Comparison of ENCODE assay signal across 1 cellular context in the genomic region with DNA sequence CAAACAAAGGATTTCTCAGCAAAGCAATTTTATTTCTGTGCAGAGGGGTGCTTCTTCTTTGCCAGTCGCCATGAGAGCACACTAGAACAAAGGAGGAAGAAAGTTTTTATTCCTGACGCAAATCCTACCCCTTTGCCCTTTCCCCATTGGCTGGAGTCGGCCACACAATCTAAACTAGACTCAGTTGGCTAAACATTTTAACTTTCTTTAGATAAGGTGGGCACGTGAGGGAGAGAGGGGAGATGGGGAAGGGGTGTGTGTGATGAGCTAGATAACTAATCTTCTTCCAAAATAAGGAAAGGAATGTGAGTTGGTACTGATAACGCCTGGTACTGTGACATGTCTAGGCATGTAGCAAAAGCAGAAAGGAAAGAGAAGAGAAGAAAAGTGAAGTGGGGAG.
TF ChIP-seq lines count a peak whose summit lies in the region.

No MANE protein-coding gene starts in this region.

TF ChIP-seq in GM23338, 12 proteins besides CTCF, POLR2A, EP300 and RAD21:
- TF ChIP-seq JUNB (IDR thresholded peaks at IDR 0.05; ENCODE audit: unreplicated experiment) (no peak), EZH2 (IDR thresholded peaks at IDR 0.05; ENCODE audit: low read depth, unreplicated experiment) (no peak), ZNF331 (CRISPR knock-in tag; IDR thresholded peaks at IDR 0.05; ENCODE audit: low read depth) (no peak), CREB1 (CRISPR knock-in tag; IDR thresholded peaks at IDR 0.05; ENCODE audit: low read depth) (no peak)
- TF ChIP-seq, protein P1, sequence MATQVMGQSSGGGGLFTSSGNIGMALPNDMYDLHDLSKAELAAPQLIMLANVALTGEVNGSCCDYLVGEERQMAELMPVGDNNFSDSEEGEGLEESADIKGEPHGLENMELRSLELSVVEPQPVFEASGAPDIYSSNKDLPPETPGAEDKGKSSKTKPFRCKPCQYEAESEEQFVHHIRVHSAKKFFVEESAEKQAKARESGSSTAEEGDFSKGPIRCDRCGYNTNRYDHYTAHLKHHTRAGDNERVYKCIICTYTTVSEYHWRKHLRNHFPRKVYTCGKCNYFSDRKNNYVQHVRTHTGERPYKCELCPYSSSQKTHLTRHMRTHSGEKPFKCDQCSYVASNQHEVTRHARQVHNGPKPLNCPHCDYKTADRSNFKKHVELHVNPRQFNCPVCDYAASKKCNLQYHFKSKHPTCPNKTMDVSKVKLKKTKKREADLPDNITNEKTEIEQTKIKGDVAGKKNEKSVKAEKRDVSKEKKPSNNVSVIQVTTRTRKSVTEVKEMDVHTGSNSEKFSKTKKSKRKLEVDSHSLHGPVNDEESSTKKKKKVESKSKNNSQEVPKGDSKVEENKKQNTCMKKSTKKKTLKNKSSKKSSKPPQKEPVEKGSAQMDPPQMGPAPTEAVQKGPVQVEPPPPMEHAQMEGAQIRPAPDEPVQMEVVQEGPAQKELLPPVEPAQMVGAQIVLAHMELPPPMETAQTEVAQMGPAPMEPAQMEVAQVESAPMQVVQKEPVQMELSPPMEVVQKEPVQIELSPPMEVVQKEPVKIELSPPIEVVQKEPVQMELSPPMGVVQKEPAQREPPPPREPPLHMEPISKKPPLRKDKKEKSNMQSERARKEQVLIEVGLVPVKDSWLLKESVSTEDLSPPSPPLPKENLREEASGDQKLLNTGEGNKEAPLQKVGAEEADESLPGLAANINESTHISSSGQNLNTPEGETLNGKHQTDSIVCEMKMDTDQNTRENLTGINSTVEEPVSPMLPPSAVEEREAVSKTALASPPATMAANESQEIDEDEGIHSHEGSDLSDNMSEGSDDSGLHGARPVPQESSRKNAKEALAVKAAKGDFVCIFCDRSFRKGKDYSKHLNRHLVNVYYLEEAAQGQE (IDR thresholded peaks at IDR 0.05; ENCODE audit: unreplicated experiment): no peak
- TF ChIP-seq, protein P2, sequence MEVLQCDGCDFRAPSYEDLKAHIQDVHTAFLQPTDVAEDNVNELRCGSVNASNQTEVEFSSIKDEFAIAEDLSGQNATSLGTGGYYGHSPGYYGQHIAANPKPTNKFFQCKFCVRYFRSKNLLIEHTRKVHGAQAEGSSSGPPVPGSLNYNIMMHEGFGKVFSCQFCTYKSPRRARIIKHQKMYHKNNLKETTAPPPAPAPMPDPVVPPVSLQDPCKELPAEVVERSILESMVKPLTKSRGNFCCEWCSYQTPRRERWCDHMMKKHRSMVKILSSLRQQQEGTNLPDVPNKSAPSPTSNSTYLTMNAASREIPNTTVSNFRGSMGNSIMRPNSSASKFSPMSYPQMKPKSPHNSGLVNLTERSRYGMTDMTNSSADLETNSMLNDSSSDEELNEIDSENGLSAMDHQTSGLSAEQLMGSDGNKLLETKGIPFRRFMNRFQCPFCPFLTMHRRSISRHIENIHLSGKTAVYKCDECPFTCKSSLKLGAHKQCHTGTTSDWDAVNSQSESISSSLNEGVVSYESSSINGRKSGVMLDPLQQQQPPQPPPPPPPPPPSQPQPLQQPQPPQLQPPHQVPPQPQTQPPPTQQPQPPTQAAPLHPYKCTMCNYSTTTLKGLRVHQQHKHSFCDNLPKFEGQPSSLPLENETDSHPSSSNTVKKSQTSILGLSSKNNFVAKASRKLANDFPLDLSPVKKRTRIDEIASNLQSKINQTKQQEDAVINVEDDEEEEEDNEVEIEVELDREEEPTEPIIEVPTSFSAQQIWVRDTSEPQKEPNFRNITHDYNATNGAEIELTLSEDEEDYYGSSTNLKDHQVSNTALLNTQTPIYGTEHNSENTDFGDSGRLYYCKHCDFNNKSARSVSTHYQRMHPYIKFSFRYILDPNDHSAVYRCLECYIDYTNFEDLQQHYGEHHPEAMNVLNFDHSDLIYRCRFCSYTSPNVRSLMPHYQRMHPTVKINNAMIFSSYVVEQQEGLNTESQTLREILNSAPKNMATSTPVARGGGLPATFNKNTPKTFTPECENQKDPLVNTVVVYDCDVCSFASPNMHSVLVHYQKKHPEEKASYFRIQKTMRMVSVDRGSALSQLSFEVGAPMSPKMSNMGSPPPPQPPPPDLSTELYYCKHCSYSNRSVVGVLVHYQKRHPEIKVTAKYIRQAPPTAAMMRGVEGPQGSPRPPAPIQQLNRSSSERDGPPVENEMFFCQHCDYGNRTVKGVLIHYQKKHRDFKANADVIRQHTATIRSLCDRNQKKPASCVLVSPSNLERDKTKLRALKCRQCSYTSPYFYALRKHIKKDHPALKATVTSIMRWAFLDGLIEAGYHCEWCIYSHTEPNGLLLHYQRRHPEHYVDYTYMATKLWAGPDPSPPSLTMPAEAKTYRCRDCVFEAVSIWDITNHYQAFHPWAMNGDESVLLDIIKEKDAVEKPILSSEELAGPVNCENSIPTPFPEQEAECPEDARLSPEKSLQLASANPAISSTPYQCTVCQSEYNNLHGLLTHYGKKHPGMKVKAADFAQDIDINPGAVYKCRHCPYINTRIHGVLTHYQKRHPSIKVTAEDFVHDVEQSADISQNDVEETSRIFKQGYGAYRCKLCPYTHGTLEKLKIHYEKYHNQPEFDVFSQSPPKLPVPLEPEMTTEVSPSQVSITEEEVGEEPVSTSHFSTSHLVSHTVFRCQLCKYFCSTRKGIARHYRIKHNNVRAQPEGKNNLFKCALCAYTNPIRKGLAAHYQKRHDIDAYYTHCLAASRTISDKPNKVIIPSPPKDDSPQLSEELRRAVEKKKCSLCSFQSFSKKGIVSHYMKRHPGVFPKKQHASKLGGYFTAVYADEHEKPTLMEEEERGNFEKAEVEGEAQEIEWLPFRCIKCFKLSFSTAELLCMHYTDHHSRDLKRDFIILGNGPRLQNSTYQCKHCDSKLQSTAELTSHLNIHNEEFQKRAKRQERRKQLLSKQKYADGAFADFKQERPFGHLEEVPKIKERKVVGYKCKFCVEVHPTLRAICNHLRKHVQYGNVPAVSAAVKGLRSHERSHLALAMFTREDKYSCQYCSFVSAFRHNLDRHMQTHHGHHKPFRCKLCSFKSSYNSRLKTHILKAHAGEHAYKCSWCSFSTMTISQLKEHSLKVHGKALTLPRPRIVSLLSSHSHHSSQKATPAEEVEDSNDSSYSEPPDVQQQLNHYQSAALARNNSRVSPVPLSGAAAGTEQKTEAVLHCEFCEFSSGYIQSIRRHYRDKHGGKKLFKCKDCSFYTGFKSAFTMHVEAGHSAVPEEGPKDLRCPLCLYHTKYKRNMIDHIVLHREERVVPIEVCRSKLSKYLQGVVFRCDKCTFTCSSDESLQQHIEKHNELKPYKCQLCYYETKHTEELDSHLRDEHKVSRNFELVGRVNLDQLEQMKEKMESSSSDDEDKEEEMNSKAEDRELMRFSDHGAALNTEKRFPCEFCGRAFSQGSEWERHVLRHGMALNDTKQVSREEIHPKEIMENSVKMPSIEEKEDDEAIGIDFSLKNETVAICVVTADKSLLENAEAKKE (CRISPR knock-in tag; IDR thresholded peaks at IDR 0.05): no peak
